ENCODE assay signal across 22 cellular contexts in the genomic region with DNA sequence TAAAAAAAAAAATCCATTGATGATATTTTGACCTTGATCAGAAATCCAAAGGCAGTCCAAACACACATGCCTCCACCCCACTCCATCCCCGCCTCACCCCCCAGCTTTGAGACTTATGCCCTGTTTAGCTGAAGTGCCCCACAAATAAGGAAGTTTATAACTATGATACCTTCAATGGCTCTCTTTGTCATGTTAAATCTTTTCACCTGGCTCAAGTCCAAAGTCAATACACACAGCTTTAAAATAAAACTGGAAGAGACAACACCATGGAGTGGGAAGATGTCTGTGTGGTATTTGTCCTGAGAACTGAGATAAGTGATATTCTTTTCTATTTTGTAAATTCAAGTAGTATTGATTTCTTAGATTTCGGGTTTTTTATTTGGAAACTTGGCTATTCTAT. TPM values are rescaled to one million over a fixed set of nuclear protein-coding genes. Genes with fewer than 3 reads are reported as not detected.
DNase-seq lines count a peak whose midpoint lies in the region; ATAC-seq and TF ChIP-seq lines count a peak whose summit lies in the region.
"Had no signal": no experiment of that assay in that cellular context is flagged by ENCODE, and none has a peak within 500 bp of the region (broad histone marks: within the 10 kb centered on the region; RNA-seq: fewer than 3 reads in every experiment).

No MANE protein-coding gene starts in this region.

- H4K91ac ChIP-seq in neuronal stem cell (ENCODE audit: low read depth, low read length, poor library complexity) = no peak overlapping the region

- no peak overlapping the region for H2BK5ac ChIP-seq in neuronal stem cell (ENCODE audit: low read length)

- H3K4me3 ChIP-seq in GM23338 (peak overlapping the region; percentile 44), neuronal stem cell (ENCODE audit: low read length in 2 of 2) (no peak overlapping the region)
- H3K4me3 ChIP-seq: GM23248, heart left ventricle, SK-N-MC, tibial nerve had no signal

- H3K27ac ChIP-seq in GM23338 (ENCODE audit: low read depth) = peak overlapping the region; percentile 88
- H3K27ac ChIP-seq in neuronal stem cell (replicated peaks; ENCODE audit: low read length) = no peak overlapping the region
- H3K27ac ChIP-seq: GM23248, heart left ventricle, SK-N-MC, tibial nerve had no signal

- peaks cover 71% of the 10 kb centered on the region for H3K4me1 Mint-ChIP-seq in GM23338
- peaks cover 76% of the 10 kb centered on the region for H3K4me1 Mint-ChIP-seq in nephron progenitor cell

- WGBS in neuronal stem cell (ENCODE audit: extremely low coverage in 2 of 2, insufficient read length in 2 of 2, insufficient replicate concordance in 1 of 2), 2 donors = no CpG with 5 or more reads among the region's 2 CpGs

- H2AK5ac ChIP-seq in neuronal stem cell (ENCODE audit: low read depth, low read length) = no peak overlapping the region

- no peaks in the 10 kb centered on the region; the same call in 1 of the 3 replicates for H3K36me3 Mint-ChIP-seq in GM23338 (ENCODE audit: low read depth)
- H3K36me3 Mint-ChIP-seq in nephron progenitor cell (ENCODE audit: low read depth) = no peaks in the 10 kb centered on the region

- no peak overlapping the region for H3K4ac ChIP-seq in neuronal stem cell (ENCODE audit: low read length)

- no peak overlapping the region for H3K23ac ChIP-seq in neuronal stem cell (ENCODE audit: low read depth, low read length, poor library complexity)

- no peak for TF ChIP-seq CTCF in GM23338 (conservative IDR thresholded peaks at IDR 0.05; ENCODE audit: low read depth in 2 of 2)
- no peak for TF ChIP-seq CTCF in nephron progenitor cell (IDR thresholded peaks at IDR 0.05)

- H2AFZ ChIP-seq in GM23338 (no peak overlapping the region), neuronal stem cell (ENCODE audit: low read length) (no peak overlapping the region)
- H2AFZ ChIP-seq: GM23248 had no signal

- H2BK120ac ChIP-seq in neuronal stem cell (ENCODE audit: low read depth, low read length) = no peak overlapping the region

- H3K27ac Mint-ChIP-seq in GM23338 (peak overlapping the region; percentile 53), nephron progenitor cell (no peak overlapping the region)
- H3K27ac Mint-ChIP-seq: activated T-cell treated with anti-CD3 and anti-CD28 coated beads, Interleukin-2, amount 50 U/mL, for 72 hours; stimulated activated naive CD8-positive, alpha-beta T cell treated with anti-CD3 and anti-CD28 coated beads, Interleukin-15, Interleukin-2, amounts not matched to agents 100 ng/mL and 50 ng/mL, for 24 hours; T-helper 2 cell treated with Interferon-gamma antibody and Interleukin-4, amounts not matched to agents 5 μg/mL and 100 μg/mL, for 36 hours had no signal

- no peak overlapping the region for H4K8ac ChIP-seq in neuronal stem cell (ENCODE audit: low read depth, low read length)

- peaks cover 27% of the 10 kb centered on the region for H3K27me3 Mint-ChIP-seq in GM23338 (ENCODE audit: insufficient read depth, low read depth, poor library complexity)
- peaks cover 34% of the 10 kb centered on the region for H3K27me3 Mint-ChIP-seq in nephron progenitor cell (ENCODE audit: low read depth, poor library complexity)

- H3K4me2 ChIP-seq in GM23338 (peak overlapping the region; percentile 93), neuronal stem cell (ENCODE audit: insufficient read depth, low read length, poor library complexity, severe bottlenecking) (no peak overlapping the region)

- no peaks in the 10 kb centered on the region for H3K79me1 ChIP-seq in neuronal stem cell (ENCODE audit: low read depth, low read length)

- H3K9me3 ChIP-seq in neuronal stem cell (replicated peaks in 1 of 2; ENCODE audit: control insufficient read depth in 2 of 2, insufficient read depth in 1 of 2, low read depth in 1 of 2, low read length in 2 of 2) = no peaks in the 10 kb centered on the region
- H3K9me3 ChIP-seq: heart left ventricle, tibial nerve had no signal

- H3K14ac ChIP-seq in neuronal stem cell (ENCODE audit: low read length) = no peak overlapping the region

- peak overlapping the region; percentile 64 for H3K4me3 Mint-ChIP-seq in GM23338
- H3K4me3 Mint-ChIP-seq in nephron progenitor cell = peak overlapping the region; percentile 67
- H3K4me3 Mint-ChIP-seq: activated T-cell treated with anti-CD3 and anti-CD28 coated beads, Interleukin-2, amount 50 U/mL, for 72 hours; naive B cell; stimulated activated naive CD8-positive, alpha-beta T cell treated with anti-CD3 and anti-CD28 coated beads, Interleukin-15, Interleukin-2, amounts not matched to agents 100 ng/mL and 50 ng/mL, for 24 hours; T-helper 2 cell treated with Interferon-gamma antibody and Interleukin-4, amounts not matched to agents 5 μg/mL and 100 μg/mL, for 36 hours had no signal

- no peak overlapping the region for H3K9ac ChIP-seq in neuronal stem cell (ENCODE audit: low read depth, low read length, poor library complexity)
- H3K9ac ChIP-seq: GM23248 had no signal

- in situ Hi-C loops in G401 (cut with HindIII; ENCODE audit: low sequenced_read_pairs) = no loop called here

- no peak overlapping the region for H2BK12ac ChIP-seq in neuronal stem cell (ENCODE audit: low read length)

- no peak overlapping the region for H2BK15ac ChIP-seq in neuronal stem cell (ENCODE audit: low read length)

- H3K4me1 ChIP-seq in GM23338 (ENCODE audit: insufficient read depth) = peaks cover 64% of the 10 kb centered on the region
- peaks cover 20 to 56% of the 10 kb centered on the region in 2 donors for H3K4me1 ChIP-seq in neuronal stem cell (ENCODE audit: control insufficient read depth in 2 of 2, insufficient read depth in 1 of 2, low read depth in 1 of 2, low read length in 2 of 2)

- H3K36me3 ChIP-seq in GM23338 (ENCODE audit: insufficient read depth) = no peaks in the 10 kb centered on the region
- peaks cover 0 to 30% of the 10 kb centered on the region in 2 donors for H3K36me3 ChIP-seq in neuronal stem cell (replicated peaks in 1 of 2; ENCODE audit: control insufficient read depth in 2 of 2, insufficient read depth in 2 of 2, low read length in 2 of 2)
- H3K36me3 ChIP-seq: heart left ventricle, tibial nerve had no signal

- no peaks in the 10 kb centered on the region for H3K9me3 Mint-ChIP-seq in GM23338
- H3K9me3 Mint-ChIP-seq in nephron progenitor cell = no peaks in the 10 kb centered on the region
- H3K9me3 Mint-ChIP-seq: activated T-cell treated with anti-CD3 and anti-CD28 coated beads, Interleukin-2, amount 50 U/mL, for 72 hours; stimulated activated naive CD8-positive, alpha-beta T cell treated with anti-CD3 and anti-CD28 coated beads, Interleukin-15, Interleukin-2, amounts not matched to agents 100 ng/mL and 50 ng/mL, for 24 hours; T-helper 2 cell treated with Interferon-gamma antibody and Interleukin-4, amounts not matched to agents 5 μg/mL and 100 μg/mL, for 36 hours had no signal

- H3K79me2 ChIP-seq in GM23338 (replicated peaks; ENCODE audit: insufficient read depth) = no peaks in the 10 kb centered on the region; the same call in 1 of the 2 replicates

- peaks cover 29% of the 10 kb centered on the region for H3K27me3 ChIP-seq in GM23338 (ENCODE audit: insufficient read depth)
- peaks cover 0 to 27% (median 13%) of the 10 kb centered on the region in 3 experiments for H3K27me3 ChIP-seq in neuronal stem cell (ENCODE audit: control insufficient read depth in 3 of 3, insufficient read depth in 3 of 3, low read depth in 1 of 3, low read length in 3 of 3)

- no peaks in the 10 kb centered on the region for H3K9me2 ChIP-seq in GM23338 (ENCODE audit: insufficient read depth)

- H3K18ac ChIP-seq in neuronal stem cell (ENCODE audit: low read length) = no peak overlapping the region

- no peak for ATAC-seq in GM23338
- ATAC-seq: activated T-cell treated with anti-CD3 and anti-CD28 coated beads, Interleukin-2, amount 50 U/mL, for 72 hours; heart left ventricle had no signal

- peak; percentile 50 for DNase-seq in GM23338 (ENCODE audit: low spot score)
- peak; percentile 61 for DNase-seq in LoVo (ENCODE audit: low spot score)
- peak; percentile 68 for DNase-seq in NCI-H748 treated with DMSO at 0.1 percent for 48 hours (lab: John Stamatoyannopoulos, UW)
- DNase-seq in nephron progenitor cell = no peak
- DNase-seq in neuronal stem cell (ENCODE audit: low spot score) = no peak
- no peak for DNase-seq in G401 (ENCODE audit: low spot score)
- no peak for DNase-seq in NAMALWA (ENCODE audit: low spot score)
- DNase-seq: activated T-cell treated with anti-CD3 and anti-CD28 coated beads, Interleukin-2, amount 50 U/mL, for 72 hours; AML-193; cortex of kidney; GM23248; heart left ventricle; naive B cell; NCI-H82; posterior cingulate gyrus had no signal

- peaks cover 7% of the 10 kb centered on the region; the same call in 1 of the 2 replicates for H3F3A ChIP-seq in GM23338 (replicated peaks; ENCODE audit: low read depth)

- no peaks in the 10 kb centered on the region for H4K20me1 ChIP-seq in GM23338 (replicated peaks; ENCODE audit: insufficient read depth)

TF ChIP-seq in GM23338, 12 proteins besides CTCF, POLR2A, EP300 and RAD21:
- no peak for TF ChIP-seq JUNB (IDR thresholded peaks at IDR 0.05; ENCODE audit: unreplicated experiment)
- TF ChIP-seq NANOG (IDR thresholded peaks at IDR 0.05; ENCODE audit: borderline replicate concordance) = peak; percentile 88
- TF ChIP-seq POLR2AphosphoS5 (IDR thresholded peaks at IDR 0.05; ENCODE audit: low read depth) = no peak

RNA-seq across cellular contexts. Expression of a gene that starts 5.0 kb away (rescaled TPM):
- 3.1 and 4.7 TPM in 2 replicates for total RNA-seq in GM23338 (2014; rRNA removed; shearing (Covaris generic))
- polyA plus RNA-seq in GM23338 (2016; fragmentation: Nextera tagmentation; extraction: Ambion mirVana) = 5.4 and 6.7 TPM in 2 replicates
- 0.06 TPM for polyA plus RNA-seq in neuronal stem cell (2013, experiment 1 of 2)
- 0.12 TPM for polyA plus RNA-seq in neuronal stem cell (2013, experiment 2 of 2)
- not detected in 2 replicates for total RNA-seq in G401 (2014; rRNA removed; shearing (Covaris generic))
- total RNA-seq: bronchial epithelial cell, GM23248, heart left ventricle, lung microvascular endothelial cell, tibial nerve had no signal
- polyA plus RNA-seq: GM23248, heart left ventricle, keratinocyte had no signal

Comparison
In these comparisons a context has a peak if more than half of its experiments do, and no peak if none do; other contexts are left out.
1. DNase-seq: peak in GM23338 (single experiment), LoVo (single experiment) and NCI-H748 treated with DMSO at 0.1 percent for 48 hours (single experiment); none in nephron progenitor cell (single experiment), neuronal stem cell (single experiment), G401 (single experiment) and NAMALWA (single experiment).